In genomic region chr5:4093970-4094369, GRCh38 we compare ENCODE assay signal across 9 cellular contexts.
"Had no signal": no experiment of that assay in that cellular context is flagged by ENCODE, and none has a peak within 500 bp of the region (broad histone marks: within the 10 kb centered on the region; RNA-seq: fewer than 3 reads in every experiment).

No MANE protein-coding gene starts in this region.

- H3K27me3 Mint-ChIP-seq: IgD-negative memory B cell had no signal

- ATAC-seq: GM23338, HepG2, K562 had no signal

- DNase-seq: H9, HCEC 1CT, Karpas-422, KG1 had no signal

- H3K4me2 ChIP-seq: GM23338 had no signal

- H3K4me3 ChIP-seq: GM23338, K562 had no signal

- H3K27ac ChIP-seq: HL-60 had no signal

- H2AFZ ChIP-seq: GM23338 had no signal

- H3K4me1 Mint-ChIP-seq: GM23338, IgD-negative memory B cell had no signal

- H3K9me3 Mint-ChIP-seq: GM23338, H9 had no signal

- H3K27ac Mint-ChIP-seq: GM23338, H9, IgD-negative memory B cell had no signal

- H3K36me3 Mint-ChIP-seq: IgD-negative memory B cell had no signal

- H3K4me3 Mint-ChIP-seq: GM23338, H9, IgD-negative memory B cell had no signal
